In genomic region chrX:44898411-44899221, GRCh38 we compare ENCODE assay signal across 11 cellular contexts. TPM values are rescaled to one million over a fixed set of nuclear protein-coding genes. Genes with fewer than 3 reads are reported as not detected.
A peak's percentile ranks its signal among the peaks of the same experiment; 100 is the strongest.
DNase-seq lines count a peak whose midpoint lies in the region; ATAC-seq and TF ChIP-seq lines count a peak whose summit lies in the region.
"Had no signal": no experiment of that assay in that cellular context is flagged by ENCODE, and none has a peak within 500 bp of the region (broad histone marks: within the 10 kb centered on the region; RNA-seq: fewer than 3 reads in every experiment).

No MANE protein-coding gene starts in this region.

- H3K9me3 ChIP-seq in KOPT-K1 (ENCODE audit: insufficient read depth, low read length, poor library complexity, severe bottlenecking), result peaks cover 18% of the 10 kb centered on the region

- H3K36me3 ChIP-seq in KOPT-K1 (ENCODE audit: insufficient read depth, low read length), result no peaks in the 10 kb centered on the region
- H3K36me3 ChIP-seq: brain microvascular endothelial cell had no signal

- ATAC-seq in activated CD4-positive, CD25-positive, alpha-beta regulatory T cell treated with anti-CD3 and anti-CD28 coated beads, Interleukin-2, amount 50 U/mL, for 24 hours, result peak; percentile 22 to 32

- H3K4me1 Mint-ChIP-seq in activated T-helper 2 cell treated with anti-CD3 and anti-CD28 coated beads, Interferon-gamma antibody, Interleukin-2, Interleukin-4, amounts not matched to agents 10 μg/mL and 5 μg/mL and 100 μg/mL, durations not matched to agents 14 hours and 24 hours and 36 hours (ENCODE audit: low read depth), result peaks cover 28% of the 10 kb centered on the region
- H3K4me1 Mint-ChIP-seq in neural crest cell, result peaks cover 20% of the 10 kb centered on the region

- no peak for TF ChIP-seq CTCF in neural crest cell (conservative IDR thresholded peaks at IDR 0.05)

- H3K27ac Mint-ChIP-seq in activated T-helper 2 cell treated with anti-CD3 and anti-CD28 coated beads, Interferon-gamma antibody, Interleukin-2, Interleukin-4, amounts not matched to agents 10 μg/mL and 5 μg/mL and 100 μg/mL, durations not matched to agents 14 hours and 24 hours and 36 hours, result peak overlapping the region; percentile 79
- peak overlapping the region; percentile 60 for H3K27ac Mint-ChIP-seq in neural crest cell (ENCODE audit: unreplicated experiment)

- no peak for DNase-seq in activated CD4-positive, CD25-positive, alpha-beta regulatory T cell (lab: John Stamatoyannopoulos, UW)
- DNase-seq in activated T-helper 2 cell treated with anti-CD3 and anti-CD28 coated beads, Interferon-gamma antibody, Interleukin-2, Interleukin-4, amounts not matched to agents 10 μg/mL and 5 μg/mL and 100 μg/mL, durations not matched to agents 14 hours and 24 hours and 36 hours (ENCODE audit: low spot score), result no peak
- no peak for DNase-seq in neural crest cell (ENCODE audit: low read depth, low spot score)
- no peak for DNase-seq in posterior vena cava (ENCODE audit: low spot score)
- DNase-seq in SKM-1 (lab: John Stamatoyannopoulos, UW; ENCODE audit: unreplicated experiment), result no peak
- no peak for DNase-seq in activated CD4-positive, CD25-positive, alpha-beta regulatory T cell treated with anti-CD3 and anti-CD28 coated beads, Interleukin-2, amount 50 U/mL, for 72 hours
- DNase-seq: brain microvascular endothelial cell, PC-9 had no signal

- H3K36me3 Mint-ChIP-seq in activated T-helper 2 cell treated with anti-CD3 and anti-CD28 coated beads, Interferon-gamma antibody, Interleukin-2, Interleukin-4, amounts not matched to agents 10 μg/mL and 5 μg/mL and 100 μg/mL, durations not matched to agents 14 hours and 24 hours and 36 hours (ENCODE audit: low read depth), result peaks cover 37% of the 10 kb centered on the region
- peaks cover 16% of the 10 kb centered on the region for H3K36me3 Mint-ChIP-seq in neural crest cell (ENCODE audit: low read depth)

- no peak overlapping the region for H3K4me3 Mint-ChIP-seq in activated T-helper 2 cell treated with anti-CD3 and anti-CD28 coated beads, Interferon-gamma antibody, Interleukin-2, Interleukin-4, amounts not matched to agents 10 μg/mL and 5 μg/mL and 100 μg/mL, durations not matched to agents 14 hours and 24 hours and 36 hours (ENCODE audit: low read depth)
- no peak overlapping the region for H3K4me3 Mint-ChIP-seq in neural crest cell

- intact Hi-C loops in activated T-helper 2 cell treated with anti-CD3 and anti-CD28 coated beads, Interferon-gamma antibody, Interleukin-2, Interleukin-4, amounts not matched to agents 10 μg/mL and 5 μg/mL and 100 μg/mL, durations not matched to agents 14 hours and 24 hours and 36 hours (cut with micrococcal nuclease), result no loop called here
- intact Hi-C loops in posterior vena cava (cut with DNase I), result loop anchor here in 1 of 2 donors (10.0 kb wide), 1 partner anchor 744 kb away; no protein-coding TSS in a partner anchor

- no peaks in the 10 kb centered on the region for H3K27me3 Mint-ChIP-seq in activated T-helper 2 cell treated with anti-CD3 and anti-CD28 coated beads, Interferon-gamma antibody, Interleukin-2, Interleukin-4, amounts not matched to agents 10 μg/mL and 5 μg/mL and 100 μg/mL, durations not matched to agents 14 hours and 24 hours and 36 hours (ENCODE audit: low read depth)
- no peaks in the 10 kb centered on the region for H3K27me3 Mint-ChIP-seq in neural crest cell (ENCODE audit: low read depth)

- H3K27ac ChIP-seq in KOPT-K1 (ENCODE audit: low read depth, low read length, poor library complexity, severe bottlenecking), result peak overlapping the region; percentile 17
- H3K27ac ChIP-seq: BLaER1, brain microvascular endothelial cell, PC-9 had no signal

- H3K9me3 Mint-ChIP-seq in activated T-helper 2 cell treated with anti-CD3 and anti-CD28 coated beads, Interferon-gamma antibody, Interleukin-2, Interleukin-4, amounts not matched to agents 10 μg/mL and 5 μg/mL and 100 μg/mL, durations not matched to agents 14 hours and 24 hours and 36 hours, result peaks cover 36% of the 10 kb centered on the region
- H3K9me3 Mint-ChIP-seq in neural crest cell, result peaks cover 13% of the 10 kb centered on the region

RNA-seq across cellular contexts. Expression of gene KDM6A, which starts 25.6 kb away (rescaled TPM):
- 21.8 and 30.7 TPM in 2 replicates for total RNA-seq in activated T-helper 2 cell treated with anti-CD3 and anti-CD28 coated beads, Interferon-gamma antibody, Interleukin-2, Interleukin-4, amounts not matched to agents 10 μg/mL and 5 μg/mL and 100 μg/mL, durations not matched to agents 14 hours and 24 hours and 36 hours
- total RNA-seq in neural crest cell, result 20.2 and 21.4 TPM in 2 replicates
- 10 to 100 TPM; 24.2 to 27.3 TPM for total RNA-seq in posterior vena cava

RNA-seq across cellular contexts. Expression of gene DUSP21, which starts 54.8 kb away (rescaled TPM):
- not detected in 2 replicates for total RNA-seq in activated T-helper 2 cell treated with anti-CD3 and anti-CD28 coated beads, Interferon-gamma antibody, Interleukin-2, Interleukin-4, amounts not matched to agents 10 μg/mL and 5 μg/mL and 100 μg/mL, durations not matched to agents 14 hours and 24 hours and 36 hours
- total RNA-seq in neural crest cell (not detected in 2 replicates), posterior vena cava (not detected)
- total RNA-seq: PC-9 had no signal
